ENCODE assay signal across 22 cellular contexts in genomic region chr22:38956551-38956950, GRCh38. TPM values are rescaled to one million over a fixed set of nuclear protein-coding genes. Genes with fewer than 3 reads are reported as not detected.
DNase-seq lines count a peak whose midpoint lies in the region; ATAC-seq lines count a peak whose summit lies in the region.
"Had no signal": no experiment of that assay in that cellular context is flagged by ENCODE, and none has a peak within 500 bp of the region (broad histone marks: within the 10 kb centered on the region; RNA-seq: fewer than 3 reads in every experiment).

No MANE protein-coding gene starts in this region.

- H3K79me1 ChIP-seq in neuronal stem cell (ENCODE audit: low read depth, low read length), result no peaks in the 10 kb centered on the region

- no peak overlapping the region for H3K4ac ChIP-seq in neuronal stem cell (ENCODE audit: low read length)

- peak overlapping the region; percentile 39 for H2BK5ac ChIP-seq in neuronal stem cell (ENCODE audit: low read length)

- H2AFZ ChIP-seq in neuronal stem cell (ENCODE audit: low read length), result no peak overlapping the region

- no peak for DNase-seq in activated CD4-positive, alpha-beta T cell treated with anti-CD3 and anti-CD28 coated beads for 36 hours
- DNase-seq in activated CD4-positive, alpha-beta T cell treated with anti-CD3 and anti-CD28 coated beads for 1 hour, result no peak
- no peak for DNase-seq in central memory CD8-positive, alpha-beta T cell (ENCODE audit: low spot score in 2 of 2)
- no peak for DNase-seq in neuronal stem cell (ENCODE audit: low spot score)
- no peak for DNase-seq in SIG-M5 treated with dmso at 0.1 percent for 504 hours (lab: John Stamatoyannopoulos, UW; ENCODE audit: unreplicated experiment)
- no peak for DNase-seq in CD1c-positive myeloid dendritic cell (ENCODE audit: extremely low spot score)
- DNase-seq: 8988T; CD8-positive, alpha-beta T cell; DMS53; EL; GOT3; MM.1S; NCI-H1092; NCI-H1436 treated with DMSO at 0.1 percent for 48 hours; NCI-H2029 treated with DMSO at 0.1 percent for 48 hours had no signal

- H3K27me3 ChIP-seq in BLaER1 (no peaks in the 10 kb centered on the region), neuronal stem cell (ENCODE audit: control insufficient read depth in 3 of 3, insufficient read depth in 3 of 3, low read depth in 1 of 3, low read length in 3 of 3) (peaks cover 0 to 39% (median 0%) of the 10 kb centered on the region in 3 experiments)

- H3K27ac ChIP-seq in BLaER1 (no peak overlapping the region), neuronal stem cell (replicated peaks; ENCODE audit: low read length) (no peak overlapping the region)

- no peak for ATAC-seq in activated CD4-positive, alpha-beta T cell treated with anti-CD3 and anti-CD28 coated beads for 36 hours
- ATAC-seq in central memory CD8-positive, alpha-beta T cell (replicated peaks; ENCODE audit: extremely low read depth, poor library complexity, severe bottlenecking), result no peak
- no peak for ATAC-seq in GM21576 (IDR thresholded peaks at IDR 0.05; ENCODE audit: unreplicated experiment)
- ATAC-seq: CD8-positive, alpha-beta T cell had no signal

- no CpG with 5 or more reads among the region's 5 CpGs for WGBS in neuronal stem cell (ENCODE audit: extremely low coverage in 2 of 2, insufficient read length in 2 of 2, insufficient replicate concordance in 1 of 2), 2 donors

- no peak overlapping the region for H2BK120ac ChIP-seq in neuronal stem cell (ENCODE audit: low read depth, low read length)

- peak overlapping the region; percentile 17 for H4K8ac ChIP-seq in neuronal stem cell (ENCODE audit: low read depth, low read length)

- H3K27ac Mint-ChIP-seq in activated CD4-positive, alpha-beta T cell treated with anti-CD3 and anti-CD28 coated beads for 36 hours, result peak overlapping the region; percentile 78
- H3K27ac Mint-ChIP-seq in central memory CD8-positive, alpha-beta T cell (ENCODE audit: low read depth), result peak overlapping the region; percentile 44
- H3K27ac Mint-ChIP-seq: CD8-positive, alpha-beta T cell had no signal

- peaks cover 32% of the 10 kb centered on the region for H3K4me1 ChIP-seq in BLaER1
- no peaks in the 10 kb centered on the region for H3K4me1 ChIP-seq in neuronal stem cell (ENCODE audit: control insufficient read depth in 2 of 2, insufficient read depth in 1 of 2, low read depth in 1 of 2, low read length in 2 of 2)

- CTCF ChIA-PET in activated CD4-positive, alpha-beta T cell treated with anti-CD3 and anti-CD28 coated beads for 36 hours (lab: Charles Lee), result interaction anchor here (1.1 to 1.7 kb wide), 2 partner anchors 15 to 86 kb away, joined by 3 to 7 read pairs; no protein-coding TSS in a partner anchor

- peak overlapping the region; percentile 70 for H2AK5ac ChIP-seq in neuronal stem cell (ENCODE audit: low read depth, low read length)

- no peaks in the 10 kb centered on the region for H3K36me3 ChIP-seq in BLaER1
- no peaks in the 10 kb centered on the region for H3K36me3 ChIP-seq in neuronal stem cell (replicated peaks in 1 of 2; ENCODE audit: control insufficient read depth in 2 of 2, insufficient read depth in 2 of 2, low read length in 2 of 2)

- no peaks in the 10 kb centered on the region for H3K9me3 Mint-ChIP-seq in activated CD4-positive, alpha-beta T cell treated with anti-CD3 and anti-CD28 coated beads for 36 hours (ENCODE audit: low read depth)
- no peaks in the 10 kb centered on the region for H3K9me3 Mint-ChIP-seq in central memory CD8-positive, alpha-beta T cell
- H3K9me3 Mint-ChIP-seq: CD8-positive, alpha-beta T cell had no signal

- H2BK15ac ChIP-seq in neuronal stem cell (ENCODE audit: low read length), result peak overlapping the region; percentile 75

- H3K27me3 Mint-ChIP-seq in activated CD4-positive, alpha-beta T cell treated with anti-CD3 and anti-CD28 coated beads for 36 hours, result peaks cover 6% of the 10 kb centered on the region
- H3K27me3 Mint-ChIP-seq in central memory CD8-positive, alpha-beta T cell, result no peaks in the 10 kb centered on the region
- H3K27me3 Mint-ChIP-seq: B cell had no signal

- no peaks in the 10 kb centered on the region for H3K9me3 ChIP-seq in BLaER1
- H3K9me3 ChIP-seq in neuronal stem cell (replicated peaks in 1 of 2; ENCODE audit: control insufficient read depth in 2 of 2, insufficient read depth in 1 of 2, low read depth in 1 of 2, low read length in 2 of 2), result peaks cover 0 to 2% of the 10 kb centered on the region in 2 donors

- H3K4me2 ChIP-seq in BLaER1, result peak overlapping the region; percentile 22
- no peak overlapping the region for H3K4me2 ChIP-seq in neuronal stem cell (ENCODE audit: insufficient read depth, low read length, poor library complexity, severe bottlenecking)

- peaks cover 23% of the 10 kb centered on the region for H3K4me1 Mint-ChIP-seq in activated CD4-positive, alpha-beta T cell treated with anti-CD3 and anti-CD28 coated beads for 36 hours
- H3K4me1 Mint-ChIP-seq in central memory CD8-positive, alpha-beta T cell, result no peaks in the 10 kb centered on the region

- POLR2A ChIA-PET in activated CD4-positive, alpha-beta T cell treated with anti-CD3 and anti-CD28 coated beads for 36 hours (lab: Charles Lee), result interaction anchor here (0.6 kb wide), 1 partner anchor 32 kb away, joined by 4 read pairs; no protein-coding TSS in a partner anchor

- no peaks in the 10 kb centered on the region for H3K36me3 Mint-ChIP-seq in activated CD4-positive, alpha-beta T cell treated with anti-CD3 and anti-CD28 coated beads for 36 hours (ENCODE audit: low read depth)
- peaks cover 2% of the 10 kb centered on the region for H3K36me3 Mint-ChIP-seq in central memory CD8-positive, alpha-beta T cell (ENCODE audit: insufficient read depth)
- H3K36me3 Mint-ChIP-seq: CD8-positive, alpha-beta T cell had no signal

- no peak overlapping the region for H3K9ac ChIP-seq in BLaER1
- H3K9ac ChIP-seq in neuronal stem cell (ENCODE audit: low read depth, low read length, poor library complexity), result no peak overlapping the region

- H4K20me1 ChIP-seq in BLaER1, result no peaks in the 10 kb centered on the region

- H3K18ac ChIP-seq in neuronal stem cell (ENCODE audit: low read length), result peak overlapping the region; percentile 48

- intact Hi-C loops in activated CD4-positive, alpha-beta T cell treated with anti-CD3 and anti-CD28 coated beads for 36 hours (cut with DNase I, micrococcal nuclease), result no loop called here

- H2BK12ac ChIP-seq in neuronal stem cell (ENCODE audit: low read length), result no peak overlapping the region

- peak overlapping the region; percentile 85 for H3K23ac ChIP-seq in neuronal stem cell (ENCODE audit: low read depth, low read length, poor library complexity)

- no peak overlapping the region for H3K4me3 Mint-ChIP-seq in activated CD4-positive, alpha-beta T cell treated with anti-CD3 and anti-CD28 coated beads for 36 hours
- H3K4me3 Mint-ChIP-seq in central memory CD8-positive, alpha-beta T cell, result no peak overlapping the region
- H3K4me3 Mint-ChIP-seq: B cell; CD8-positive, alpha-beta T cell had no signal

- H3K4me3 ChIP-seq in BLaER1 (no peak overlapping the region), neuronal stem cell (ENCODE audit: low read length in 2 of 2) (no peak overlapping the region)

- H4K91ac ChIP-seq in neuronal stem cell (ENCODE audit: low read depth, low read length, poor library complexity), result no peak overlapping the region

- H3K14ac ChIP-seq in neuronal stem cell (ENCODE audit: low read length), result peak overlapping the region; percentile 71

RNA-seq across cellular contexts. Expression of gene APOBEC3A, which starts 0.9 kb away (rescaled TPM):
- total RNA-seq in activated CD4-positive, alpha-beta T cell treated with anti-CD3 and anti-CD28 coated beads for 36 hours, result not detected
- polyA plus RNA-seq in neuronal stem cell (2013, experiment 1 of 2), result not detected
- not detected for polyA plus RNA-seq in neuronal stem cell (2013, experiment 2 of 2)
- total RNA-seq: B cell; Calu3; CD8-positive, alpha-beta T cell; LHCN-M2; NCI-H460 had no signal
- polyA plus RNA-seq: AG04450 had no signal

RNA-seq across cellular contexts. Expression of gene APOBEC3B, which starts 25.6 kb away (rescaled TPM):
- 1 to 10 TPM; 8.0 to 8.5 TPM for total RNA-seq in activated CD4-positive, alpha-beta T cell treated with anti-CD3 and anti-CD28 coated beads for 36 hours
- polyA plus RNA-seq in neuronal stem cell (2013, experiment 1 of 2), result 2.9 TPM
- 2.8 TPM for polyA plus RNA-seq in neuronal stem cell (2013, experiment 2 of 2)

RNA-seq across cellular contexts. Expression of gene APOBEC3C, which starts 57.5 kb away (rescaled TPM):
- 10 to 100 TPM; 75.3 to 98.5 TPM for total RNA-seq in activated CD4-positive, alpha-beta T cell treated with anti-CD3 and anti-CD28 coated beads for 36 hours
- 18.7 TPM for polyA plus RNA-seq in neuronal stem cell (2013, experiment 1 of 2)
- polyA plus RNA-seq in neuronal stem cell (2013, experiment 2 of 2), result 20.6 TPM
